ENCODE assay signal across 8 cellular contexts in genomic region chr7:112422842-112423496, GRCh38. TPM values are rescaled to one million over a fixed set of nuclear protein-coding genes. Genes with fewer than 3 reads are reported as not detected.
DNase-seq lines count a peak whose midpoint lies in the region; ATAC-seq and FAIRE-seq lines count a peak whose summit lies in the region.

No MANE protein-coding gene starts in this region.

- no peak for FAIRE-seq in GM19239 (lab: Jason Lieb, UNC)

- peak in 1 of 2 donors; percentile 36 for ATAC-seq in CD4-positive, CD25-positive, alpha-beta regulatory T cell (ENCODE audit: low read depth in 2 of 2)
- ATAC-seq in GM21390 (IDR thresholded peaks at IDR 0.05; ENCODE audit: unreplicated experiment): peak; percentile 61
- peak; percentile 41 to 73 for ATAC-seq in activated T-cell treated with anti-CD3 and anti-CD28 coated beads, Interleukin-2, amount 50 U/mL, for 72 hours (replicated peaks in 1 of 2)

- H3K36me3 Mint-ChIP-seq in CD4-positive, CD25-positive, alpha-beta regulatory T cell: no peaks in the 10 kb centered on the region
- H3K36me3 Mint-ChIP-seq in activated T-cell treated with anti-CD3 and anti-CD28 coated beads, Interleukin-2, amount 50 U/mL, for 72 hours (ENCODE audit: insufficient read depth in 2 of 2): peaks cover 0 to 2% of the 10 kb centered on the region in 2 donors

- intact Hi-C loops in head of caudate nucleus (cut with DNase I): no loop called here
- intact Hi-C loops in posterior vena cava (cut with DNase I): no loop called here

- H3K27ac ChIP-seq in CD4-positive, CD25-positive, alpha-beta regulatory T cell (ENCODE audit: insufficient read depth, low read length, poor library complexity, severe bottlenecking): no peak overlapping the region

- DNase-seq in CD4-positive, CD25-positive, alpha-beta regulatory T cell: peak in 1 of 3 donors; percentile 67
- DNase-seq in NAMALWA (ENCODE audit: low spot score): peak; percentile 16
- DNase-seq in activated T-cell treated with anti-CD3 and anti-CD28 coated beads, Interleukin-2, amount 50 U/mL, for 72 hours: peak; percentile 18 to 27
- DNase-seq in head of caudate nucleus: peak; percentile 21 to 85 (median 52)
- peak; percentile 92 for DNase-seq in posterior vena cava (ENCODE audit: low spot score)
- no peak for DNase-seq in 8988T
- DNase-seq in GM19239 (ENCODE audit: insufficient read length, low spot score): no peak

- no peaks in the 10 kb centered on the region for H3K36me3 ChIP-seq in CD4-positive, CD25-positive, alpha-beta regulatory T cell (ENCODE audit: control insufficient read depth, insufficient read depth, low read length)

- H3K9me3 ChIP-seq in CD4-positive, CD25-positive, alpha-beta regulatory T cell (ENCODE audit: control insufficient read depth in 2 of 2, low read length in 2 of 2): no peaks in the 10 kb centered on the region

- H3K4me3 Mint-ChIP-seq in CD4-positive, CD25-positive, alpha-beta regulatory T cell: no peak overlapping the region
- H3K4me3 Mint-ChIP-seq in activated T-cell treated with anti-CD3 and anti-CD28 coated beads, Interleukin-2, amount 50 U/mL, for 72 hours: peak overlapping the region in 1 of 2 donors; percentile 62

- no peak overlapping the region for H3K4me3 ChIP-seq in CD4-positive, CD25-positive, alpha-beta regulatory T cell (ENCODE audit: low read depth, low read length)

- peaks cover 0 to 4% (median 2%) of the 10 kb centered on the region in 7 donors for H3K9me3 Mint-ChIP-seq in CD4-positive, CD25-positive, alpha-beta regulatory T cell
- H3K9me3 Mint-ChIP-seq in activated T-cell treated with anti-CD3 and anti-CD28 coated beads, Interleukin-2, amount 50 U/mL, for 72 hours: peaks cover 0 to 2% of the 10 kb centered on the region in 2 donors

- peaks cover 15% of the 10 kb centered on the region for H3K4me1 ChIP-seq in CD4-positive, CD25-positive, alpha-beta regulatory T cell (ENCODE audit: control insufficient read depth, insufficient read depth, low read length, poor library complexity, severe bottlenecking)

- peaks cover 7 to 24% (median 13%) of the 10 kb centered on the region in 4 donors for H3K4me1 Mint-ChIP-seq in CD4-positive, CD25-positive, alpha-beta regulatory T cell
- H3K4me1 Mint-ChIP-seq in activated T-cell treated with anti-CD3 and anti-CD28 coated beads, Interleukin-2, amount 50 U/mL, for 72 hours (ENCODE audit: low read depth): peaks cover 26% of the 10 kb centered on the region

- H3K27ac Mint-ChIP-seq in CD4-positive, CD25-positive, alpha-beta regulatory T cell: peak overlapping the region; percentile 24 to 85 (median 68)
- peak overlapping the region; percentile 39 for H3K27ac Mint-ChIP-seq in activated T-cell treated with anti-CD3 and anti-CD28 coated beads, Interleukin-2, amount 50 U/mL, for 72 hours

- no peaks in the 10 kb centered on the region for H3K27me3 ChIP-seq in CD4-positive, CD25-positive, alpha-beta regulatory T cell (ENCODE audit: control insufficient read depth, insufficient read depth, low read length)

- H3K27me3 Mint-ChIP-seq in CD4-positive, CD25-positive, alpha-beta regulatory T cell: peaks cover 4% of the 10 kb centered on the region
- no peaks in the 10 kb centered on the region for H3K27me3 Mint-ChIP-seq in activated T-cell treated with anti-CD3 and anti-CD28 coated beads, Interleukin-2, amount 50 U/mL, for 72 hours (ENCODE audit: low read depth)

RNA-seq across cellular contexts. Expression of gene IFRD1, which starts 27.3 kb away (rescaled TPM):
- total RNA-seq in CD4-positive, CD25-positive, alpha-beta regulatory T cell: 258 TPM
- polyA plus RNA-seq in CD4-positive, CD25-positive, alpha-beta regulatory T cell: 10 to 100 TPM; 28.1 to 37.4 (median 33.2) TPM
- total RNA-seq in activated T-cell treated with anti-CD3 and anti-CD28 coated beads, Interleukin-2, amount 50 U/mL, for 72 hours: 10 to 100 TPM; 86.4 to 88.3 TPM
- total RNA-seq in posterior vena cava: 100 to 1,000 TPM in 1 of 2 donors, 10 to 100 TPM in 1; 58.3 to 127 TPM

RNA-seq across cellular contexts. Expression of gene LSMEM1, which starts 57.8 kb away (rescaled TPM):
- total RNA-seq in CD4-positive, CD25-positive, alpha-beta regulatory T cell: 3.6 TPM
- polyA plus RNA-seq in CD4-positive, CD25-positive, alpha-beta regulatory T cell: under 1 TPM in 2 of 4 donors, not detected in 2; 0.22 to 0.45 TPM
- total RNA-seq in activated T-cell treated with anti-CD3 and anti-CD28 coated beads, Interleukin-2, amount 50 U/mL, for 72 hours: 1 to 10 TPM; 1.1 to 3.7 TPM
- 1 to 10 TPM; 1.2 to 3.4 TPM for total RNA-seq in posterior vena cava

Comparison
In these comparisons a context has a peak if more than half of its experiments do, and no peak if none do; other contexts are left out.
1. DNase-seq: peak in NAMALWA (single experiment), activated T-cell treated with anti-CD3 and anti-CD28 coated beads, Interleukin-2, amount 50 U/mL, for 72 hours (2 of 2), head of caudate nucleus (42 of 42) and posterior vena cava (single experiment); none in 8988T (single experiment) and GM19239 (single experiment).